ENCODE assay signal across 3 cellular contexts in the genomic region with DNA sequence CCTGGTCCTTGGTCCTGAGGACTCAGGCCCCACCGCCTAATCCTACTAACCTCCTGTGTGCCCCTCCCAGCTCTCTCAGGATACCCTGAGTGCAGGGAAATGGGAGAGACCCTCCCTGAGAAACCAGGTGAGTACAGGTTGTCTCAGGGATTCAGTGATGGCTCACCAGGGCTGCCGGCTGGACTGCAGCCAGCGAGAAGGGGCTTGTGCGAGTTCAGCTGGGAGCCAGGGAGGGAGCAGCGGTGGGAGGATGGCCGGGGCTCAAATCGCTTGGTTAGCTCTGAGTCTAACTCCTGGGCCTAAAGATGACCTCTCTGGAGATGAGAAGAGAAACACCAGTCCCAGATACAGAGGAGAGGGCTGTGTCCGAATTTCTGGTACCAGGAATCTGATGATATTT. TPM values are rescaled to one million over a fixed set of nuclear protein-coding genes. Genes with fewer than 3 reads are reported as not detected.
"Had no signal": no experiment of that assay in that cellular context is flagged by ENCODE, and none has a peak within 500 bp of the region (broad histone marks: within the 10 kb centered on the region; RNA-seq: fewer than 3 reads in every experiment).

No MANE protein-coding gene starts in this region.

RNA-seq across cellular contexts. Expression of gene FCGR3B, which starts 37.6 kb away (rescaled TPM):
- total RNA-seq: PC-3, SJSA1 had no signal

RNA-seq across cellular contexts. Expression of gene FCGR3A, which starts 43.7 kb away (rescaled TPM):
- total RNA-seq: M059J, PC-3, SJSA1 had no signal
